Comparison of ENCODE assay signal across 23 cellular contexts in the genomic region with DNA sequence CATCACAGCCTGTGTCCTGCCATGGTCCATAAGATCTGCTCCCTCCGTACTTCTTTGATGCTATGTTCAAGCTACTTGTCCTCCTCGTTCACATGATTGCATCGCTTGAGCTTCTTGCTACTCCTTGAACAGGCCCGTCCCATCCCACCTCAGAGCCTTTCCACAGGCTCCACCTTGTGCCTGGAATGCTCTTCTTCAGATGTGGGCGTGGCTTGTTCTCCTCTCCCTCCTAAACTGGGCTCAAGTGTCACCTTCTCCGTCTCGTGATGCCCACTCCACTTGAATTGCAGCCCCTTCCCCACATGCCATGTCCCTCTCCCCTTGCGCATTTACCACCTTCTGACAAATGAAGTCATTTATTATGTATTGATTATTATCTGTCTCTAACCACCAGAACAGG.
DNase-seq lines count a peak whose midpoint lies in the region; ATAC-seq, FAIRE-seq and TF ChIP-seq lines count a peak whose summit lies in the region.
"Had no signal": no experiment of that assay in that cellular context is flagged by ENCODE, and none has a peak within 500 bp of the region (broad histone marks: within the 10 kb centered on the region; RNA-seq: fewer than 3 reads in every experiment).

No MANE protein-coding gene starts in this region.

- H3K4me3 Mint-ChIP-seq in MCF 10A (ENCODE audit: unreplicated experiment) (no peak overlapping the region), type B pancreatic cell (no peak overlapping the region)
- H3K4me3 Mint-ChIP-seq: activated T-cell treated with anti-CD3 and anti-CD28 coated beads, Interleukin-2, amount 50 U/mL, for 72 hours; CD8-positive, alpha-beta memory T cell had no signal

- no peak for TF ChIP-seq CTCF in MCF 10A (IDR thresholded peaks at IDR 0.05; ENCODE audit: unreplicated experiment)
- peak in 1 of 2 donors; percentile 16 for TF ChIP-seq CTCF in mammary epithelial cell (conservative IDR thresholded peaks at IDR 0.05 in 1 of 2, IDR thresholded peaks at IDR 0.05 in 1 of 2; ENCODE audit: extremely low read depth in 1 of 2, insufficient read depth in 1 of 2, low read depth in 1 of 2, low read length in 2 of 2)
- TF ChIP-seq CTCF in K562 (IDR thresholded peaks at IDR 0.05 in 2 of 3, conservative IDR thresholded peaks at IDR 0.05 in 1 of 3; ENCODE audit: insufficient read depth in 2 of 3, low read depth in 1 of 3, low read length in 3 of 3) = no peak
- no peak for TF ChIP-seq CTCF in type B pancreatic cell (conservative IDR thresholded peaks at IDR 0.05)
- no peak for TF ChIP-seq CTCF in lower leg skin (IDR thresholded peaks at IDR 0.05)

- H3K4me1 ChIP-seq in mammary epithelial cell (ENCODE audit: insufficient read depth, low read length) = no peaks in the 10 kb centered on the region
- H3K4me1 ChIP-seq in K562 (replicated peaks in 1 of 2; ENCODE audit: control insufficient read depth in 2 of 2, insufficient read depth in 2 of 2, low read length in 2 of 2) = no peaks in the 10 kb centered on the region
- H3K4me1 ChIP-seq: adrenal gland, body of pancreas, tibial artery had no signal

- no peak for TF ChIP-seq RAD21 in K562 (CRISPR knock-in tag; conservative IDR thresholded peaks at IDR 0.05 in 1 of 2, IDR thresholded peaks at IDR 0.05 in 1 of 2)

- TF ChIP-seq POLR2A in K562 (conservative IDR thresholded peaks at IDR 0.05) = no peak
- no peak for TF ChIP-seq POLR2A in lower leg skin (IDR thresholded peaks at IDR 0.05)

- H3K4me2 ChIP-seq in mammary epithelial cell (ENCODE audit: insufficient read depth, low read depth, low read length) (no peak overlapping the region), K562 (ENCODE audit: insufficient read depth, low read length) (no peak overlapping the region)

- BruUV-seq in MCF 10A (replicated peaks; lab: Mats Ljungman, UMichigan) (no TSS peak), mammary epithelial cell (replicated peaks; lab: Mats Ljungman, UMichigan) (no TSS peak), K562 (replicated peaks; lab: Mats Ljungman, UMichigan) (no TSS peak)

- no peaks in the 10 kb centered on the region for H3K9me3 ChIP-seq in mammary epithelial cell (replicated peaks; ENCODE audit: insufficient read depth, low read length)
- H3K9me3 ChIP-seq in K562 (replicated peaks; ENCODE audit: control insufficient read depth, insufficient read depth, low read depth, low read length) = no peaks in the 10 kb centered on the region
- H3K9me3 ChIP-seq: adrenal gland, body of pancreas, HAP-1, stomach, tibial artery had no signal

- H3K9ac ChIP-seq in mammary epithelial cell (ENCODE audit: insufficient read depth, low read length) = no peak overlapping the region
- H3K9ac ChIP-seq in K562 (ENCODE audit: insufficient read depth in 1 of 2, low read depth in 2 of 2, low read length in 2 of 2) = no peak overlapping the region

- no peaks in the 10 kb centered on the region for H3K9me1 ChIP-seq in K562 (ENCODE audit: control insufficient read depth, insufficient read depth, low read length)

- in situ Hi-C loops in mammary epithelial cell (cut with MboI; ENCODE audit: low sequenced_read_pairs in 2 of 2) = no loop called here
- in situ Hi-C loops in K562 (cut with MboI) = no loop called here

- no peaks in the 10 kb centered on the region for H3K4me1 Mint-ChIP-seq in MCF 10A (ENCODE audit: insufficient read depth, unreplicated experiment)
- peaks cover 18% of the 10 kb centered on the region for H3K4me1 Mint-ChIP-seq in type B pancreatic cell (ENCODE audit: unreplicated experiment)
- H3K4me1 Mint-ChIP-seq: CD8-positive, alpha-beta memory T cell had no signal

- DNase-seq in MCF 10A (ENCODE audit: unreplicated experiment) = peak; percentile 36
- no peak for DNase-seq in mammary epithelial cell
- DNase-seq in K562 (ENCODE audit: extremely low read depth in 1 of 4, low spot score in 3 of 4) = peak in 3 of 4 experiments; percentile 1 to 9 (median 6)
- peak; percentile 63 for DNase-seq in iPS-NIHi7 (ENCODE audit: extremely low spot score)
- no peak for DNase-seq in type B pancreatic cell (ENCODE audit: extremely low spot score, unreplicated experiment)
- no peak for DNase-seq in NCI-H187 treated with DMSO at 0.1 percent for 48 hours (lab: John Stamatoyannopoulos, UW)
- no peak for DNase-seq in lower leg skin (ENCODE audit: low spot score in 2 of 2)
- DNase-seq: activated CD4-positive, alpha-beta T cell treated with anti-CD3 and anti-CD28 coated beads, Interleukin-2, amount 50 U/mL, for 4 hours; activated naive CD4-positive, alpha-beta T cell treated with Interleukin-2 at 50 U/mL for 16 hours; activated T-cell treated with anti-CD3 and anti-CD28 coated beads, Interleukin-2, amount 50 U/mL, for 72 hours; adrenal gland; CD8-positive, alpha-beta memory T cell; NCI-H1436 treated with DMSO at 0.1 percent for 48 hours; NCI-H510A treated with DMSO at 0.1 percent for 48 hours; SHP77 treated with DMSO at 0.1 percent for 48 hours; stomach; tibial artery had no signal

- CTCF ChIA-PET in MCF 10A (lab: Yijun Ruan, JAX) (no interaction called here), mammary epithelial cell (lab: Charles Lee; ENCODE audit: low non-redundant PET) (interaction anchor here (0.6 kb wide), 1 partner anchor 1902 kb away, joined by 3 read pairs; no protein-coding TSS in a partner anchor), K562 (lab: Yijun Ruan, JAX; ENCODE audit: low intra/inter-chr PET ratio) (no interaction called here)

- TF ChIP-seq EP300 in K562 (IDR thresholded peaks at IDR 0.05; ENCODE audit: low read length) = no peak

- POLR2A ChIA-PET in MCF 10A (lab: Yijun Ruan, JAX) (no interaction called here), K562 (lab: Yijun Ruan, JAX) (interaction anchor here (0.5 kb wide), 1 partner anchor 885 kb away, joined by 4 read pairs; no protein-coding TSS in a partner anchor)

- ATAC-seq in K562 (peak; percentile 55; the same call in 1 of the 3 replicates), HG03045 (IDR thresholded peaks at IDR 0.05; ENCODE audit: unreplicated experiment) (no peak)
- ATAC-seq: activated T-cell treated with anti-CD3 and anti-CD28 coated beads, Interleukin-2, amount 50 U/mL, for 72 hours; body of pancreas; left lobe of liver had no signal

- H4K20me1 ChIP-seq in mammary epithelial cell (ENCODE audit: insufficient read depth, low read length) (no peaks in the 10 kb centered on the region), K562 (replicated peaks; ENCODE audit: control insufficient read depth, insufficient read depth, low read length) (no peaks in the 10 kb centered on the region)

- no peaks in the 10 kb centered on the region for H3K36me3 Mint-ChIP-seq in MCF 10A (ENCODE audit: insufficient read depth, unreplicated experiment)
- H3K36me3 Mint-ChIP-seq in type B pancreatic cell = peaks cover 3% of the 10 kb centered on the region
- H3K36me3 Mint-ChIP-seq: CD8-positive, alpha-beta memory T cell had no signal

- no peaks in the 10 kb centered on the region for H3K36me3 ChIP-seq in mammary epithelial cell (ENCODE audit: insufficient read depth, low read length)
- H3K36me3 ChIP-seq in K562 (ENCODE audit: control insufficient read depth, insufficient read depth, low read length) = no peaks in the 10 kb centered on the region
- H3K36me3 ChIP-seq: adrenal gland, HAP-1, stomach, tibial artery had no signal

- no peak for FAIRE-seq in K562 (lab: Jason Lieb, UNC)
- FAIRE-seq: A204.1 had no signal

- H2AFZ ChIP-seq in mammary epithelial cell (ENCODE audit: low read depth, low read length) (no peak overlapping the region), K562 (ENCODE audit: low read depth, low read length) (no peak overlapping the region)

- intact Hi-C loops in MCF 10A (cut with micrococcal nuclease) = no loop called here
- intact Hi-C loops in mammary epithelial cell (cut with micrococcal nuclease) = no loop called here
- intact Hi-C loops in K562 (cut with micrococcal nuclease) = no loop called here
- intact Hi-C loops in lower leg skin (cut with DNase I; ENCODE audit: low total_unique reads) = no loop called here

- dilution Hi-C loops in mammary epithelial cell (cut with HindIII; ENCODE audit: low sequenced_read_pairs) = no loop called here

- H3K27ac Mint-ChIP-seq in MCF 10A (ENCODE audit: low read depth, unreplicated experiment) = no peak overlapping the region
- H3K27ac Mint-ChIP-seq in type B pancreatic cell = peak overlapping the region; percentile 21
- H3K27ac Mint-ChIP-seq: activated T-cell treated with anti-CD3 and anti-CD28 coated beads, Interleukin-2, amount 50 U/mL, for 72 hours; CD8-positive, alpha-beta memory T cell had no signal

- H3K9me3 Mint-ChIP-seq in MCF 10A (ENCODE audit: unreplicated experiment) (no peaks in the 10 kb centered on the region), type B pancreatic cell (no peaks in the 10 kb centered on the region)

- H3K27me3 Mint-ChIP-seq in MCF 10A (ENCODE audit: insufficient read depth, unreplicated experiment) = peaks cover 65% of the 10 kb centered on the region
- no peaks in the 10 kb centered on the region for H3K27me3 Mint-ChIP-seq in type B pancreatic cell

- 71% methylated on average over 3 of the region's 8 CpGs for WGBS in mammary epithelial cell (ENCODE audit: low coverage, missing lambda C conversion rate)
- 4% methylated on average over 4 of the region's 8 CpGs for WGBS in K562 (ENCODE audit: insufficient coverage, low coverage, missing lambda C conversion rate)
- 78 to 83% methylated on average over 8 of the region's 8 CpGs for WGBS in lower leg skin, 2 donors

- H3K4me3 ChIP-seq in mammary epithelial cell (replicated peaks in 1 of 3; ENCODE audit: insufficient read depth in 1 of 3, low read depth in 2 of 3, low read length in 3 of 3) (no peak overlapping the region), K562 (no peak overlapping the region), lower leg skin (ENCODE audit: low read depth, poor library complexity, severe bottlenecking) (no peak overlapping the region)
- H3K4me3 ChIP-seq: adrenal gland, body of pancreas, HAP-1, skin epidermis, stomach, tibial artery had no signal

- no peak overlapping the region for H3K27ac ChIP-seq in mammary epithelial cell (ENCODE audit: insufficient read depth, low read depth, low read length)
- no peak overlapping the region for H3K27ac ChIP-seq in K562 (ENCODE audit: extremely low read depth, low read depth, low read length)
- H3K27ac ChIP-seq: adrenal gland, body of pancreas, skin epidermis, stomach, tibial artery had no signal

- H3K27me3 ChIP-seq in mammary epithelial cell (ENCODE audit: insufficient read depth, low read length) (peaks cover 13% of the 10 kb centered on the region), K562 (ENCODE audit: control insufficient read depth in 2 of 2, insufficient read depth in 2 of 2, low read length in 2 of 2) (no peaks in the 10 kb centered on the region)
- H3K27me3 ChIP-seq: adrenal gland, body of pancreas, stomach, tibial artery had no signal

- H3K79me2 ChIP-seq in mammary epithelial cell (ENCODE audit: insufficient read depth, low read length) = no peaks in the 10 kb centered on the region
- H3K79me2 ChIP-seq in K562 (ENCODE audit: control insufficient read depth, insufficient read depth, low read length) = no peaks in the 10 kb centered on the region

TF ChIP-seq in K562, 482 proteins besides CTCF, POLR2A, EP300 and RAD21:
- TF ChIP-seq CTBP1 (IDR thresholded peaks at IDR 0.05; ENCODE audit: borderline replicate concordance) (no peak), TEAD4 (IDR thresholded peaks at IDR 0.05; ENCODE audit: low read length) (0 out of 2 replicates have a peak, but pooled peaks have one; percentile 49), TEAD4 (CRISPR knock-in tag; IDR thresholded peaks at IDR 0.05; ENCODE audit: borderline replicate concordance) (no peak), TEAD2 (tag; IDR thresholded peaks at IDR 0.05) (peak; percentile 59; the same call in 1 of the 2 replicates)

Comparison
In these comparisons a context has a peak if more than half of its experiments do, and no peak if none do; other contexts are left out.
1. DNase-seq: peak in MCF 10A (single experiment), K562 (3 of 4) and iPS-NIHi7 (single experiment); none in mammary epithelial cell (single experiment), type B pancreatic cell (single experiment), NCI-H187 treated with DMSO at 0.1 percent for 48 hours (single experiment) and lower leg skin (0 of 2).